In genomic region chr3:103421460-103421859, GRCh38 we compare ENCODE assay signal across 10 cellular contexts.
"Had no signal": no experiment of that assay in that cellular context is flagged by ENCODE, and none has a peak within 500 bp of the region (broad histone marks: within the 10 kb centered on the region; RNA-seq: fewer than 3 reads in every experiment).

No MANE protein-coding gene starts in this region.

- H3K4me3 ChIP-seq: GM23248, GM23338, HAP-1 had no signal

- H3K4me1 ChIP-seq: HAP-1 had no signal

- FAIRE-seq: H1, H54 had no signal

- H3K4me2 ChIP-seq: GM23338 had no signal

- H3K36me3 ChIP-seq: HAP-1 had no signal

- H2AFZ ChIP-seq: GM23248, GM23338 had no signal

- H3K9ac ChIP-seq: GM23248 had no signal

- DNase-seq: GM23248, GOT3, H7, H9, HCEC 1CT, HFFc6 had no signal

- H3K9me3 ChIP-seq: HAP-1 had no signal

- H3K27ac ChIP-seq: GM23248 had no signal
